Comparison of ENCODE assay signal across 9 cellular contexts in the genomic region with DNA sequence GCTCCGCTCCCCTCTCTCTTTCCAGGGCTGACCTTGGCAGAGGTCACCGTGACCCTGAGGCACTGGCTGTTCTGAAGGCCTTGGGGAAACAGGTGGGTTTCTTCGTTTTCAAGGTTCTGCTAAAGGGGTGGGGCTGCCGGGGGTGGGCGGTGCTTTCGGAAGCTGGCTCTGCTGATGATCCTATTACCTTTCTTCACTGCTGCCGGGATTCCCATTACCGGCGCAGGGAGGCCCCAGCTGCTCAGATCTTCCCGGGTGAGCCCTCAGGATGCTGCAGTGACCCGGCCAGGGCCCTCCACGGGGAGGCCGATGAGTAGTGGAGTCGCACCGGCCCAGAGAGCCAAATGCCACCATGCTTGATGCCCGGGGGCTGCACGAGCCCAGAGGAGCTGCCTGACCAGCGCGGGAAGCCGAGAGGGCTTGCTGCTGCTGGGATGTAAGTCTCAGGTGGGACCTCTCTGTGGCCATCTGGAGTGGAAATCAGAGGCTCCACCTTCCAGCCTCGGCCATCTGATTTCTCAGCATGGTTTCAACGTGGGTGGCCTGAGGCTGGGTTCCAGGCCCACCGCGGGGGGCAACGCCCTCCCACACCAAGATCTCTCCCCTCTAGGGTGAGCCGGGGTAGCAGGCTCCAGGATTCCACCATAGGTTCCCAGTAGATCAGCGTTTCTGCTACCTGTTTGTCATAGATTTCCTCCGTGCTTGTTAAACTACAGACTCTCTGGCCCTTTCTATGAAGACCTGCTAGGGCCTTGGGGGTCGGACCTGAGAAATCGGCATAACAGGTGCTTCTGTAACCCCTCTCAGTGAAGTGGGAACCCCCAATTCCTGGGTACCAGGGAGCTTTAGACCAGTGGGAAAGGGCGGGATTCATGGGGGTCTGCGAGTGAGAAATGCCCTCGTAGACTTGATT. TPM values are rescaled to one million over a fixed set of nuclear protein-coding genes. Genes with fewer than 3 reads are reported as not detected.
DNase-seq lines count a peak whose midpoint lies in the region; ATAC-seq and TF ChIP-seq lines count a peak whose summit lies in the region.
"Had no signal": no experiment of that assay in that cellular context is flagged by ENCODE, and none has a peak within 500 bp of the region (broad histone marks: within the 10 kb centered on the region; RNA-seq: fewer than 3 reads in every experiment).

No MANE protein-coding gene starts in this region.

- H3K4me2 ChIP-seq in DOHH2 (ENCODE audit: low read length) (peak overlapping the region; percentile 77; the same call in 1 of the 2 replicates), OCI-LY1 (ENCODE audit: low read length) (peak overlapping the region; percentile 80), osteoblast (ENCODE audit: insufficient read depth, low read length) (peak overlapping the region; percentile 93)

- H4K20me1 ChIP-seq in DOHH2 (ENCODE audit: control insufficient read depth, insufficient read depth, low read depth, low read length) (no peaks in the 10 kb centered on the region), OCI-LY1 (ENCODE audit: insufficient read depth, low read length) (no peaks in the 10 kb centered on the region), osteoblast (ENCODE audit: insufficient read depth, low read length) (no peaks in the 10 kb centered on the region)

- WGBS in endodermal cell (ENCODE audit: insufficient coverage in 1 of 2, insufficient read length in 1 of 2), 2 experiments, result 48 to 59% methylated on average over 14 to 33 of the region's 33 CpGs

- peaks cover 25% of the 10 kb centered on the region for H3K4me1 Mint-ChIP-seq in endodermal cell

- H3K27ac ChIP-seq in DOHH2 (ENCODE audit: low read depth, low read length) (no peak overlapping the region), OCI-LY1 (ENCODE audit: low read depth, low read length, poor library complexity, severe bottlenecking) (no peak overlapping the region), endodermal cell (ENCODE audit: low read depth, low read length) (no peak overlapping the region), osteoblast (ENCODE audit: low read depth, low read length) (peak overlapping the region; percentile 73)
- H3K27ac ChIP-seq: HL-60 had no signal

- H3K9me2 ChIP-seq in DOHH2 (replicated peaks; ENCODE audit: control insufficient read depth, low read length) (no peaks in the 10 kb centered on the region), OCI-LY1 (ENCODE audit: low read depth, low read length) (no peaks in the 10 kb centered on the region)

- ATAC-seq in HG03159 (IDR thresholded peaks at IDR 0.05; ENCODE audit: unreplicated experiment) (no peak), GM19023 (IDR thresholded peaks at IDR 0.05; ENCODE audit: unreplicated experiment) (no peak)

- H3K4me3 Mint-ChIP-seq in endodermal cell, result peak overlapping the region; percentile 65

- intact Hi-C loops in posterior cingulate gyrus (cut with DNase I), result loop anchor here (5.0 kb wide), 1 partner anchor 108 kb away; no protein-coding TSS in a partner anchor

- H3K9me3 ChIP-seq in DOHH2 (ENCODE audit: control insufficient read depth, insufficient read depth, low read length) (no peaks in the 10 kb centered on the region), OCI-LY1 (ENCODE audit: low read length) (no peaks in the 10 kb centered on the region), endodermal cell (ENCODE audit: control insufficient read depth, low read length) (no peaks in the 10 kb centered on the region), osteoblast (ENCODE audit: low read depth, low read length) (no peaks in the 10 kb centered on the region)

- H3F3A ChIP-seq in DOHH2 (ENCODE audit: control insufficient read depth, insufficient read depth) (no peaks in the 10 kb centered on the region), OCI-LY1 (ENCODE audit: insufficient read depth, low read length) (no peaks in the 10 kb centered on the region)

- TF ChIP-seq CTCF in DOHH2 (IDR thresholded peaks at IDR 0.05; ENCODE audit: low read depth, low read length, poor library complexity, severe bottlenecking) (no peak), OCI-LY1 (IDR thresholded peaks at IDR 0.05; ENCODE audit: low read length) (no peak), endodermal cell (conservative IDR thresholded peaks at IDR 0.05) (no peak), osteoblast (IDR thresholded peaks at IDR 0.05; ENCODE audit: extremely low read depth, low read depth, low read length) (no peak)

- peak; percentile 85 for DNase-seq in endodermal cell
- DNase-seq in osteoblast (ENCODE audit: insufficient read length, low spot score, missing footprints), result peak; percentile 87
- DNase-seq in NCI-H524 treated with DMSO at 0.1 percent for 48 hours (lab: John Stamatoyannopoulos, UW), result no peak
- DNase-seq in posterior cingulate gyrus, result no peak

- H3K4me1 ChIP-seq in DOHH2 (ENCODE audit: control insufficient read depth, low read length) (peaks cover 9% of the 10 kb centered on the region), OCI-LY1 (ENCODE audit: insufficient read depth, low read length, severe bottlenecking) (peaks cover 17% of the 10 kb centered on the region), endodermal cell (ENCODE audit: control insufficient read depth, insufficient read depth, low read length) (peaks cover 4% of the 10 kb centered on the region), osteoblast (ENCODE audit: insufficient read depth, low read length) (peaks cover 18% of the 10 kb centered on the region)

- H3K36me3 ChIP-seq in DOHH2 (ENCODE audit: control insufficient read depth, low read length), result no peaks in the 10 kb centered on the region
- H3K36me3 ChIP-seq in OCI-LY1 (ENCODE audit: insufficient read depth, low read length), result no peaks in the 10 kb centered on the region
- no peaks in the 10 kb centered on the region for H3K36me3 ChIP-seq in endodermal cell (ENCODE audit: control insufficient read depth, insufficient read depth, low read length)
- H3K36me3 ChIP-seq in osteoblast (ENCODE audit: insufficient read depth, low read length), result peaks cover 3% of the 10 kb centered on the region

- peaks cover 8% of the 10 kb centered on the region for H3K27me3 Mint-ChIP-seq in endodermal cell (ENCODE audit: insufficient read depth)

- H3K27ac Mint-ChIP-seq in endodermal cell, result peak overlapping the region; percentile 64

- H3K9me3 Mint-ChIP-seq in endodermal cell, result no peaks in the 10 kb centered on the region

- H3K79me2 ChIP-seq in DOHH2 (ENCODE audit: control insufficient read depth, low read length), result no peaks in the 10 kb centered on the region
- no peaks in the 10 kb centered on the region for H3K79me2 ChIP-seq in OCI-LY1 (ENCODE audit: insufficient read depth, low read length)
- peaks cover 29% of the 10 kb centered on the region for H3K79me2 ChIP-seq in osteoblast (ENCODE audit: insufficient read depth, low read length)

- H3K36me3 Mint-ChIP-seq in endodermal cell (ENCODE audit: low read depth), result no peaks in the 10 kb centered on the region

- H3K4me3 ChIP-seq in DOHH2 (ENCODE audit: low read length), result no peak overlapping the region
- H3K4me3 ChIP-seq in OCI-LY1 (ENCODE audit: low read depth, low read length, poor library complexity, severe bottlenecking), result peak overlapping the region; percentile 54
- no peak overlapping the region for H3K4me3 ChIP-seq in endodermal cell (ENCODE audit: low read length)
- H3K4me3 ChIP-seq in osteoblast (ENCODE audit: insufficient read depth, low read length), result peak overlapping the region; percentile 77

- no peak overlapping the region for H2AFZ ChIP-seq in OCI-LY1 (ENCODE audit: low read length)
- peak overlapping the region; percentile 90 for H2AFZ ChIP-seq in osteoblast (ENCODE audit: low read length)

- H3K27me3 ChIP-seq in DOHH2 (ENCODE audit: control insufficient read depth, low read length) (peaks cover 27% of the 10 kb centered on the region), OCI-LY1 (ENCODE audit: insufficient read depth, low read length) (peaks cover 6% of the 10 kb centered on the region; the same call in 1 of the 2 replicates), endodermal cell (ENCODE audit: control insufficient read depth, insufficient read depth, low read length, poor library complexity, severe bottlenecking) (no peaks in the 10 kb centered on the region), osteoblast (ENCODE audit: insufficient read depth, low read length) (no peaks in the 10 kb centered on the region)

- H3K9ac ChIP-seq in OCI-LY1 (ENCODE audit: low read length) (no peak overlapping the region; the same call in 1 of the 2 replicates), endodermal cell (ENCODE audit: extremely low read depth, low read length, poor library complexity, severe bottlenecking) (no peak overlapping the region)

RNA-seq across cellular contexts. Expression of a gene that starts 21.6 kb away (rescaled TPM):
- total RNA-seq in endodermal cell, result 10 to 100 TPM; 30.1 to 37.2 TPM
- polyA plus RNA-seq in endodermal cell (2013, experiment 1 of 2), result 6.1 TPM
- polyA plus RNA-seq in endodermal cell (2013, experiment 2 of 2), result 5.2 TPM
- total RNA-seq in osteoblast, result 49.5 and 51.0 TPM in 2 replicates

Comparison
In these comparisons a context has a peak if more than half of its experiments do, and no peak if none do; other contexts are left out.
1. H3K4me3 ChIP-seq: peak in OCI-LY1 (single experiment) and osteoblast (single experiment); none in DOHH2 (single experiment) and endodermal cell (single experiment).
2. DNase-seq: peak in endodermal cell (single experiment) and osteoblast (single experiment); none in NCI-H524 treated with DMSO at 0.1 percent for 48 hours (single experiment) and posterior cingulate gyrus (0 of 10).
3. Peak in every context shown above with its lines, with median percentiles within 50 percentile points of each other: H3K4me2 ChIP-seq.